20 cellular contexts compared by ENCODE assay signal in genomic region chr12:106999444-106999843, GRCh38.
"Had no signal": no experiment of that assay in that cellular context is flagged by ENCODE, and none has a peak within 500 bp of the region (broad histone marks: within the 10 kb centered on the region; RNA-seq: fewer than 3 reads in every experiment).

No MANE protein-coding gene starts in this region.

- H3K9me3 ChIP-seq: colonic mucosa, esophagus squamous epithelium, gastroesophageal sphincter, heart right ventricle, left lung, mucosa of descending colon, tibial nerve had no signal

- ATAC-seq: gastroesophageal sphincter; heart right ventricle; left lung; mucosa of descending colon; naive thymus-derived CD4-positive, alpha-beta T cell; stimulated activated naive B cell treated with anti-CD40 and anti-IgM and Interleukin-4, amounts not matched to agents 10 μg/mL and 1 μg/mL and 100 μg/mL, for 72 hours; T-cell had no signal

- DNase-seq: activated CD4-positive, alpha-beta T cell treated with anti-CD3 and anti-CD28 coated beads, Interleukin-2, amount 50 U/mL, for 4 hours; activated CD4-positive, CD25-positive, alpha-beta regulatory T cell treated with anti-CD3 and anti-CD28 coated beads, Interleukin-2, amount 50 U/mL, for 72 hours; activated naive CD4-positive, alpha-beta T cell treated with Interleukin-2 at 50 U/mL for 16 hours; activated T-cell treated with anti-CD3 and anti-CD28 coated beads for 4 hours; colonic mucosa; esophagus squamous epithelium; heart right ventricle; islet precursor cell; left lung; mucosa of descending colon; naive thymus-derived CD4-positive, alpha-beta T cell; retina; stimulated activated CD4-positive, alpha-beta T cell treated with anti-CD3 and anti-CD28 coated beads, Interleukin-2, amount 100 ng/mL, for 48 hours; stimulated activated naive B cell treated with anti-CD40 and anti-IgM and Interleukin-4, amounts not matched to agents 10 μg/mL and 1 μg/mL and 100 μg/mL, for 72 hours; T-cell; T-helper 9 cell had no signal

- H2AFZ ChIP-seq: parathyroid adenoma had no signal

- H3K4me3 Mint-ChIP-seq: naive thymus-derived CD4-positive, alpha-beta T cell; stimulated activated naive B cell treated with anti-CD40 and anti-IgM and Interleukin-4, amounts not matched to agents 10 μg/mL and 1 μg/mL and 100 μg/mL, for 72 hours; T-cell had no signal

- H3K27ac ChIP-seq: colonic mucosa, esophagus squamous epithelium, gastroesophageal sphincter, heart right ventricle, left lung, parathyroid adenoma, tibial nerve had no signal

- H3K4me1 Mint-ChIP-seq: naive thymus-derived CD4-positive, alpha-beta T cell; stimulated activated naive B cell treated with anti-CD40 and anti-IgM and Interleukin-4, amounts not matched to agents 10 μg/mL and 1 μg/mL and 100 μg/mL, for 72 hours; T-cell had no signal

- H3K36me3 ChIP-seq: colonic mucosa had no signal

- H3K4me3 ChIP-seq: colonic mucosa, esophagus squamous epithelium, gastroesophageal sphincter, heart right ventricle, left lung, mucosa of descending colon, tibial nerve had no signal

- H3K9ac ChIP-seq: parathyroid adenoma had no signal

- H3K4me1 ChIP-seq: colonic mucosa, esophagus squamous epithelium, heart right ventricle, left lung, parathyroid adenoma, tibial nerve had no signal

- H3K27me3 ChIP-seq: colonic mucosa, esophagus squamous epithelium, gastroesophageal sphincter, heart right ventricle, left lung, tibial nerve had no signal

- FAIRE-seq: astrocyte had no signal

- H3K27me3 Mint-ChIP-seq: naive thymus-derived CD4-positive, alpha-beta T cell; stimulated activated naive B cell treated with anti-CD40 and anti-IgM and Interleukin-4, amounts not matched to agents 10 μg/mL and 1 μg/mL and 100 μg/mL, for 72 hours; T-cell had no signal

- H3K79me2 ChIP-seq: parathyroid adenoma had no signal

- H3K27ac Mint-ChIP-seq: naive thymus-derived CD4-positive, alpha-beta T cell; stimulated activated naive B cell treated with anti-CD40 and anti-IgM and Interleukin-4, amounts not matched to agents 10 μg/mL and 1 μg/mL and 100 μg/mL, for 72 hours; T-cell had no signal
